Comparison of ENCODE assay signal across 8 cellular contexts in the genomic region with DNA sequence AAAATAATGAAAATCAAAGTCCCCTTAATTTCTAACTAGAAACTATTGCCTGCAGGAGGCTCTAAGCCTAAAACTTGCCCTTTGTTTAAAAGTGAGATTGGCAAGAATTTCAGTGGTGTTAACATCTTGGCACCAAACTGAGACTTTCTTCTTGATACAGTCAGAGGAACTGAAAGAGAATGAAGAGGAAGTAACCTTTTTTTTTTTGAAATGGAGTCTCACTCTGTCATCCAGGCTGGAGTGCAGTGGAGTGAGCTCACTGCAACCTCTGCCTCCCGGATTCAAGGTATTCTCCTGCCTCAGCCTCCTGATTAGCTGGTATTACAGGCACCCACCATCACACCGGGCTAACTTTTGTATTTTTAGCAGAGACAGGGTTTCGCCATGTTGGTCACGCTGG. TPM values are rescaled to one million over a fixed set of nuclear protein-coding genes. Genes with fewer than 3 reads are reported as not detected.
DNase-seq lines count a peak whose midpoint lies in the region; TF ChIP-seq lines count a peak whose summit lies in the region.

No MANE protein-coding gene starts in this region.

- DNase-seq in GM12865 (ENCODE audit: low read depth) (peak; percentile 64), GM23248 (peak; percentile 39), LNCaP clone FGC (ENCODE audit: low read depth) (no peak), fibroblast of the aortic adventitia (ENCODE audit: low read depth) (peak; percentile 72), glomerular visceral epithelial cell (ENCODE audit: extremely low spot score) (no peak)
- no peak for DNase-seq in activated naive CD4-positive, alpha-beta T cell treated with Interleukin-2 at 50 U/mL for 16 hours
- DNase-seq in stimulated activated CD4-positive, alpha-beta T cell treated with anti-CD3 and anti-CD28 coated beads, Interleukin-4, amount 100 ng/mL, for 1 hour = no peak
- DNase-seq in NK-92 treated with Interleukin-12 subunit alpha and Interleukin-12 subunit beta, amount 100 ng/mL, for 24 hours (lab: John Stamatoyannopoulos, UW) = no peak

- no peak overlapping the region for H3K27ac ChIP-seq in GM23248

- no peak overlapping the region for H3K9ac ChIP-seq in GM23248

- H3K4me1 ChIP-seq in GM23248 (ENCODE audit: insufficient read depth) = peaks cover 12% of the 10 kb centered on the region

- no peaks in the 10 kb centered on the region for H3K36me3 ChIP-seq in GM23248 (ENCODE audit: low read depth)

- no peaks in the 10 kb centered on the region for H3K27me3 ChIP-seq in GM23248 (replicated peaks; ENCODE audit: insufficient read depth)

- H3K9me2 ChIP-seq in GM23248 (ENCODE audit: insufficient read depth) = no peaks in the 10 kb centered on the region

- in situ Hi-C loops in GM23248 (cut with MboI) = loop anchor here (25.0 kb wide), 1 partner anchor 709 kb away; a partner anchor contains a TSS

- peaks cover 78% of the 10 kb centered on the region for H3K79me2 ChIP-seq in GM23248 (ENCODE audit: insufficient read depth)

- H3K9me3 ChIP-seq in GM23248 (ENCODE audit: low read depth) = no peaks in the 10 kb centered on the region

- no peak overlapping the region for H2AFZ ChIP-seq in GM23248

- H3K4me3 ChIP-seq in GM12865 (ENCODE audit: low read depth, low read length) (no peak overlapping the region; the same call in 1 of the 2 replicates), GM23248 (no peak overlapping the region), LNCaP clone FGC (ENCODE audit: low read depth, low read length) (peak overlapping the region; percentile 19), fibroblast of the aortic adventitia (ENCODE audit: low read depth, low read length) (no peak overlapping the region)

- no peaks in the 10 kb centered on the region for H3F3A ChIP-seq in GM23248 (ENCODE audit: insufficient read depth)

- TF ChIP-seq CTCF in GM12865 (IDR thresholded peaks at IDR 0.05; ENCODE audit: insufficient read depth, low read depth, low read length, missing control alignments) (no peak), LNCaP clone FGC (IDR thresholded peaks at IDR 0.05; ENCODE audit: control insufficient read depth, extremely low read depth, insufficient read depth) (no peak), fibroblast of the aortic adventitia (IDR thresholded peaks at IDR 0.05; ENCODE audit: insufficient read depth, low read length) (peak; percentile 21)

- H3K4me2 ChIP-seq in GM23248 (ENCODE audit: unreplicated experiment) = no peak overlapping the region

- no peaks in the 10 kb centered on the region for H4K20me1 ChIP-seq in GM23248 (ENCODE audit: insufficient read depth)

- 73 to 75% methylated on average over 4 of the region's 4 CpGs for WGBS in GM23248 (ENCODE audit: low coverage in 1 of 2, low lambda C conversion rate in 2 of 2, missing lambda C conversion rate in 2 of 2), 2 experiments

RNA-seq across cellular contexts. Expression of a gene that starts 3.6 kb away (rescaled TPM):
- total RNA-seq in GM23248 (2014; rRNA removed; shearing (Covaris generic)) = 9.4 and 18.2 TPM in 2 replicates
- polyA plus RNA-seq in GM23248 (2016; fragmentation: Nextera tagmentation; extraction: Ambion mirVana) = 2.7 and 3.5 TPM in 2 replicates
- 32.5 and 46.1 TPM in 2 replicates for total RNA-seq in fibroblast of the aortic adventitia (ENCODE audit: low replicate concordance)

RNA-seq across cellular contexts. Expression of a gene that starts 5.4 kb away (rescaled TPM):
- 2.1 and 7.1 TPM in 2 replicates for total RNA-seq in GM23248 (2014; rRNA removed; shearing (Covaris generic))
- 4.3 and 6.9 TPM in 2 replicates for polyA plus RNA-seq in GM23248 (2016; fragmentation: Nextera tagmentation; extraction: Ambion mirVana)
- 7.0 and 16.2 TPM in 2 replicates for total RNA-seq in fibroblast of the aortic adventitia (ENCODE audit: low replicate concordance)

Comparison
In these comparisons a context has a peak if more than half of its experiments do, and no peak if none do; other contexts are left out.
1. DNase-seq: peak in GM12865 (single experiment), GM23248 (single experiment) and fibroblast of the aortic adventitia (single experiment); none in LNCaP clone FGC (single experiment), glomerular visceral epithelial cell (single experiment), activated naive CD4-positive, alpha-beta T cell treated with Interleukin-2 at 50 U/mL for 16 hours (single experiment), stimulated activated CD4-positive, alpha-beta T cell treated with anti-CD3 and anti-CD28 coated beads, Interleukin-4, amount 100 ng/mL, for 1 hour (single experiment) and NK-92 treated with Interleukin-12 subunit alpha and Interleukin-12 subunit beta, amount 100 ng/mL, for 24 hours (single experiment).